Comparison of ENCODE assay signal across 2 cellular contexts in the genomic region with DNA sequence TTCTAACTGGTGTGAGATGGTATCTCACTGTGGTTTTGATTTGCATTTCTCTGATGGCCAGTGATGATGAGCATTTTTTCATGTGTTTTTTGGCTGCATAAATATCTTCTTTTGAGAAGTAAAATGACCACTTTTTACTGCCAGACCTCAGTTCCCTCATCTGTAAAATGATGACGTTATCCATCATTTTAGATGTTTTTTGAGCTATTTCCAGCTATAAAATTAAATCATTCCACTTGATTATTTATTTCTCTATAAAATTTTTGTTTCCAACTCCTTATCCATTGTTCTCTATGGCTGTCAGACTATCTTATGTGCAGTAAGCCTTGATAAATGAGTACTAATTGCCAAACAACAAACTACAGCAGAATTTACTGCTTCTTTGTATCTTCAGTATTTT.
TF ChIP-seq lines count a peak whose summit lies in the region.

No MANE protein-coding gene starts in this region.

TF ChIP-seq in SK-N-SH, 30 proteins besides CTCF, POLR2A, EP300 and RAD21 (continued from another document):
- TF ChIP-seq, protein P1, sequence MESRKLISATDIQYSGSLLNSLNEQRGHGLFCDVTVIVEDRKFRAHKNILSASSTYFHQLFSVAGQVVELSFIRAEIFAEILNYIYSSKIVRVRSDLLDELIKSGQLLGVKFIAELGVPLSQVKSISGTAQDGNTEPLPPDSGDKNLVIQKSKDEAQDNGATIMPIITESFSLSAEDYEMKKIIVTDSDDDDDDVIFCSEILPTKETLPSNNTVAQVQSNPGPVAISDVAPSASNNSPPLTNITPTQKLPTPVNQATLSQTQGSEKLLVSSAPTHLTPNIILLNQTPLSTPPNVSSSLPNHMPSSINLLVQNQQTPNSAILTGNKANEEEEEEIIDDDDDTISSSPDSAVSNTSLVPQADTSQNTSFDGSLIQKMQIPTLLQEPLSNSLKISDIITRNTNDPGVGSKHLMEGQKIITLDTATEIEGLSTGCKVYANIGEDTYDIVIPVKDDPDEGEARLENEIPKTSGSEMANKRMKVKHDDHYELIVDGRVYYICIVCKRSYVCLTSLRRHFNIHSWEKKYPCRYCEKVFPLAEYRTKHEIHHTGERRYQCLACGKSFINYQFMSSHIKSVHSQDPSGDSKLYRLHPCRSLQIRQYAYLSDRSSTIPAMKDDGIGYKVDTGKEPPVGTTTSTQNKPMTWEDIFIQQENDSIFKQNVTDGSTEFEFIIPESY (IDR thresholded peaks at IDR 0.05; ENCODE audit: borderline replicate concordance, low read depth): no peak
- TF ChIP-seq, protein P2, sequence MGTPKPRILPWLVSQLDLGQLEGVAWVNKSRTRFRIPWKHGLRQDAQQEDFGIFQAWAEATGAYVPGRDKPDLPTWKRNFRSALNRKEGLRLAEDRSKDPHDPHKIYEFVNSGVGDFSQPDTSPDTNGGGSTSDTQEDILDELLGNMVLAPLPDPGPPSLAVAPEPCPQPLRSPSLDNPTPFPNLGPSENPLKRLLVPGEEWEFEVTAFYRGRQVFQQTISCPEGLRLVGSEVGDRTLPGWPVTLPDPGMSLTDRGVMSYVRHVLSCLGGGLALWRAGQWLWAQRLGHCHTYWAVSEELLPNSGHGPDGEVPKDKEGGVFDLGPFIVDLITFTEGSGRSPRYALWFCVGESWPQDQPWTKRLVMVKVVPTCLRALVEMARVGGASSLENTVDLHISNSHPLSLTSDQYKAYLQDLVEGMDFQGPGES (IDR thresholded peaks at IDR 0.05; ENCODE audit: low read depth, low read length): no peak
- TF ChIP-seq JUND (IDR thresholded peaks at IDR 0.05) (no peak), TAF1 (IDR thresholded peaks at IDR 0.05; ENCODE audit: borderline replicate concordance, low read depth, low read length) (no peak), MXI1 (IDR thresholded peaks at IDR 0.05; ENCODE audit: low read depth, low read length) (no peak), NFIC (IDR thresholded peaks at IDR 0.05; ENCODE audit: borderline replicate concordance) (no peak), SIN3A (IDR thresholded peaks at IDR 0.05; ENCODE audit: borderline replicate concordance, low read depth, low read length) (no peak), EZH2phosphoT487 (IDR thresholded peaks at IDR 0.05; ENCODE audit: borderline replicate concordance, low read depth) (no peak), NRF1 (IDR thresholded peaks at IDR 0.05; ENCODE audit: low read depth, low read length) (no peak), MEF2A (IDR thresholded peaks at IDR 0.05; ENCODE audit: borderline replicate concordance, low read depth) (no peak)
- TF ChIP-seq, protein P3, sequence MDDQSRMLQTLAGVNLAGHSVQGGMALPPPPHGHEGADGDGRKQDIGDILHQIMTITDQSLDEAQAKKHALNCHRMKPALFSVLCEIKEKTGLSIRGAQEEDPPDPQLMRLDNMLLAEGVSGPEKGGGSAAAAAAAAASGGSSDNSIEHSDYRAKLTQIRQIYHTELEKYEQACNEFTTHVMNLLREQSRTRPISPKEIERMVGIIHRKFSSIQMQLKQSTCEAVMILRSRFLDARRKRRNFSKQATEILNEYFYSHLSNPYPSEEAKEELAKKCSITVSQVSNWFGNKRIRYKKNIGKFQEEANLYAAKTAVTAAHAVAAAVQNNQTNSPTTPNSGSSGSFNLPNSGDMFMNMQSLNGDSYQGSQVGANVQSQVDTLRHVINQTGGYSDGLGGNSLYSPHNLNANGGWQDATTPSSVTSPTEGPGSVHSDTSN (IDR thresholded peaks at IDR 0.05): no peak
TF ChIP-seq in SK-N-SH: peak in this region for 0.

TF ChIP-seq in SK-N-SH treated with all-trans-retinoic acid at 6 μM for 48 hours, 23 proteins besides CTCF, POLR2A, EP300 and RAD21 (continued from another document):
- TF ChIP-seq, protein P4, sequence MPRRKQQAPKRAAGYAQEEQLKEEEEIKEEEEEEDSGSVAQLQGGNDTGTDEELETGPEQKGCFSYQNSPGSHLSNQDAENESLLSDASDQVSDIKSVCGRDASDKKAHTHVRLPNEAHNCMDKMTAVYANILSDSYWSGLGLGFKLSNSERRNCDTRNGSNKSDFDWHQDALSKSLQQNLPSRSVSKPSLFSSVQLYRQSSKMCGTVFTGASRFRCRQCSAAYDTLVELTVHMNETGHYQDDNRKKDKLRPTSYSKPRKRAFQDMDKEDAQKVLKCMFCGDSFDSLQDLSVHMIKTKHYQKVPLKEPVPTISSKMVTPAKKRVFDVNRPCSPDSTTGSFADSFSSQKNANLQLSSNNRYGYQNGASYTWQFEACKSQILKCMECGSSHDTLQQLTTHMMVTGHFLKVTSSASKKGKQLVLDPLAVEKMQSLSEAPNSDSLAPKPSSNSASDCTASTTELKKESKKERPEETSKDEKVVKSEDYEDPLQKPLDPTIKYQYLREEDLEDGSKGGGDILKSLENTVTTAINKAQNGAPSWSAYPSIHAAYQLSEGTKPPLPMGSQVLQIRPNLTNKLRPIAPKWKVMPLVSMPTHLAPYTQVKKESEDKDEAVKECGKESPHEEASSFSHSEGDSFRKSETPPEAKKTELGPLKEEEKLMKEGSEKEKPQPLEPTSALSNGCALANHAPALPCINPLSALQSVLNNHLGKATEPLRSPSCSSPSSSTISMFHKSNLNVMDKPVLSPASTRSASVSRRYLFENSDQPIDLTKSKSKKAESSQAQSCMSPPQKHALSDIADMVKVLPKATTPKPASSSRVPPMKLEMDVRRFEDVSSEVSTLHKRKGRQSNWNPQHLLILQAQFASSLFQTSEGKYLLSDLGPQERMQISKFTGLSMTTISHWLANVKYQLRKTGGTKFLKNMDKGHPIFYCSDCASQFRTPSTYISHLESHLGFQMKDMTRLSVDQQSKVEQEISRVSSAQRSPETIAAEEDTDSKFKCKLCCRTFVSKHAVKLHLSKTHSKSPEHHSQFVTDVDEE (CRISPR knock-in tag; IDR thresholded peaks at IDR 0.05): no peak
- TF ChIP-seq ESRRG (CRISPR knock-in tag; IDR thresholded peaks at IDR 0.05): no peak
